ENCODE assay signal across 1 cellular context in the genomic region with DNA sequence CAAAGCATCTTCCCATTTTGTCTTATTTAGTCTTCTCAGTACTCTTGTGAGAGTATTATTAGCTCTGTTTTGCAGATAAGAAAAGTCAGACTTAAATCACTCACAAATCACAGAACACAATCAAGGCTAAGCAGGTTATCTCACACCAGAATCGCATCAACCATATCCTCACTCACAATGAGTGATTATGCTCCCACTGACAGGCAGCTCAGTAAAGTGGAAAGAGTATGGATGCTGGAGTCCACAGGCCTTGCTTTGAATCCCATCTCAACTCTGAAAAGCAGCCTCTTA.
TF ChIP-seq lines count a peak whose summit lies in the region.

No MANE protein-coding gene starts in this region.

TF ChIP-seq in SK-N-SH treated with all-trans-retinoic acid at 6 μM for 48 hours, 23 proteins besides CTCF, POLR2A, EP300 and RAD21 (continued from another document):
- TF ChIP-seq ZFP30 (CRISPR knock-in tag; IDR thresholded peaks at IDR 0.05) (no peak), SNAI2 (CRISPR knock-in tag; IDR thresholded peaks at IDR 0.05) (no peak)
- TF ChIP-seq, protein P1, sequence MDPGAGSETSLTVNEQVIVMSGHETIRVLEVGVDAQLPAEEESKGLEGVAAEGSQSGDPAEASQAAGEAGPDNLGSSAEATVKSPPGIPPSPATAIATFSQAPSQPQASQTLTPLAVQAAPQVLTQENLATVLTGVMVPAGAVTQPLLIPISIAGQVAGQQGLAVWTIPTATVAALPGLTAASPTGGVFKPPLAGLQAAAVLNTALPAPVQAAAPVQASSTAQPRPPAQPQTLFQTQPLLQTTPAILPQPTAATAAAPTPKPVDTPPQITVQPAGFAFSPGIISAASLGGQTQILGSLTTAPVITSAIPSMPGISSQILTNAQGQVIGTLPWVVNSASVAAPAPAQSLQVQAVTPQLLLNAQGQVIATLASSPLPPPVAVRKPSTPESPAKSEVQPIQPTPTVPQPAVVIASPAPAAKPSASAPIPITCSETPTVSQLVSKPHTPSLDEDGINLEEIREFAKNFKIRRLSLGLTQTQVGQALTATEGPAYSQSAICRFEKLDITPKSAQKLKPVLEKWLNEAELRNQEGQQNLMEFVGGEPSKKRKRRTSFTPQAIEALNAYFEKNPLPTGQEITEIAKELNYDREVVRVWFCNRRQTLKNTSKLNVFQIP (CRISPR knock-in tag; IDR thresholded peaks at IDR 0.05; ENCODE audit: borderline replicate concordance, low read depth): no peak
- TF ChIP-seq, protein P2, sequence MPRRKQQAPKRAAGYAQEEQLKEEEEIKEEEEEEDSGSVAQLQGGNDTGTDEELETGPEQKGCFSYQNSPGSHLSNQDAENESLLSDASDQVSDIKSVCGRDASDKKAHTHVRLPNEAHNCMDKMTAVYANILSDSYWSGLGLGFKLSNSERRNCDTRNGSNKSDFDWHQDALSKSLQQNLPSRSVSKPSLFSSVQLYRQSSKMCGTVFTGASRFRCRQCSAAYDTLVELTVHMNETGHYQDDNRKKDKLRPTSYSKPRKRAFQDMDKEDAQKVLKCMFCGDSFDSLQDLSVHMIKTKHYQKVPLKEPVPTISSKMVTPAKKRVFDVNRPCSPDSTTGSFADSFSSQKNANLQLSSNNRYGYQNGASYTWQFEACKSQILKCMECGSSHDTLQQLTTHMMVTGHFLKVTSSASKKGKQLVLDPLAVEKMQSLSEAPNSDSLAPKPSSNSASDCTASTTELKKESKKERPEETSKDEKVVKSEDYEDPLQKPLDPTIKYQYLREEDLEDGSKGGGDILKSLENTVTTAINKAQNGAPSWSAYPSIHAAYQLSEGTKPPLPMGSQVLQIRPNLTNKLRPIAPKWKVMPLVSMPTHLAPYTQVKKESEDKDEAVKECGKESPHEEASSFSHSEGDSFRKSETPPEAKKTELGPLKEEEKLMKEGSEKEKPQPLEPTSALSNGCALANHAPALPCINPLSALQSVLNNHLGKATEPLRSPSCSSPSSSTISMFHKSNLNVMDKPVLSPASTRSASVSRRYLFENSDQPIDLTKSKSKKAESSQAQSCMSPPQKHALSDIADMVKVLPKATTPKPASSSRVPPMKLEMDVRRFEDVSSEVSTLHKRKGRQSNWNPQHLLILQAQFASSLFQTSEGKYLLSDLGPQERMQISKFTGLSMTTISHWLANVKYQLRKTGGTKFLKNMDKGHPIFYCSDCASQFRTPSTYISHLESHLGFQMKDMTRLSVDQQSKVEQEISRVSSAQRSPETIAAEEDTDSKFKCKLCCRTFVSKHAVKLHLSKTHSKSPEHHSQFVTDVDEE (CRISPR knock-in tag; IDR thresholded peaks at IDR 0.05): no peak
